14 cellular contexts compared by ENCODE assay signal in the genomic region with DNA sequence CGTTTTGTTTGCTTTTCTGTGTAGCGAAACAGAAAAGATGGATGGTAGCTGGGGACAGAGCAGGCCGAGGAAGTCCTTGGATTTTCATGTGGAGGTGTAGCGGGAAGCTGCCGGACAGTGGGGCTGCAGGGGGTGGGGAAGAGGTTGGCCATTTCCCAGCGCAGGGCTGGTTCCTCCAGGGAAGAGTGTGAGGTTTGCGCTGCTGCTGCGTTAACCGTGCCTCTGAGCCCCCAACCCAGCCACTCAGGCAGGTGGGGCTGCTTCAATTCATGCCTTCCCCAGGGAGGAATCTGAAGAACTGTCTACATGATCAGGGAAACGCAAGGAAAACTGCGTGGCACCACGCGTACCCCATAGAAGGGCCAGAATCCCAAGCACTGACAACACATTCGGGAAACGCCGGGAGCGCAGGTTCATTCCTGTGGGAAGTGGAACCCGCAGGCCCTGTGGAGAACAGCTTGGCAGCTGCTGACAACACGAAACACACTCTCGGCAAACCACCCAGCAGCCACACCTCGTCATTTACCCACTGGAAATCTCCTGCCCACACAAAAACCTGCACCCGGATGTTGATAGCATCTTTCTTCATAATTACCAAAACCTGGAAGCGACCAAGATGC. TPM values are rescaled to one million over a fixed set of nuclear protein-coding genes. Genes with fewer than 3 reads are reported as not detected.
DNase-seq lines count a peak whose midpoint lies in the region; ATAC-seq and TF ChIP-seq lines count a peak whose summit lies in the region.
"Had no signal": no experiment of that assay in that cellular context is flagged by ENCODE, and none has a peak within 500 bp of the region (broad histone marks: within the 10 kb centered on the region; RNA-seq: fewer than 3 reads in every experiment).

No MANE protein-coding gene starts in this region.

- no peak overlapping the region for H3K27ac ChIP-seq in left ventricle myocardium inferior (replicated peaks)
- H3K27ac ChIP-seq: left lung, parathyroid adenoma had no signal

- peak overlapping the region; percentile 23 to 48 for H3K27ac Mint-ChIP-seq in T-cell
- H3K27ac Mint-ChIP-seq in immature natural killer cell = peak overlapping the region in 4 of 6 donors; percentile 21 to 87 (median 44)
- H3K27ac Mint-ChIP-seq in stimulated activated effector memory CD8-positive, alpha-beta T cell treated with anti-CD3 and anti-CD28 coated beads, Interleukin-12 subunit alpha, Interleukin-12 subunit beta, amount 100 ng/mL, for 72 hours = peak overlapping the region; percentile 89

- H3K4me1 ChIP-seq in left ventricle myocardium inferior = peaks cover 31% of the 10 kb centered on the region
- H3K4me1 ChIP-seq: parathyroid adenoma had no signal

- CTCF ChIA-PET in T-cell (lab: Charles Lee) = no interaction called here

- H3K4me1 Mint-ChIP-seq in T-cell (peaks cover 10 to 38% (median 36%) of the 10 kb centered on the region in 3 donors), immature natural killer cell (peaks cover 22 to 69% of the 10 kb centered on the region in 2 donors)
- H3K4me1 Mint-ChIP-seq in stimulated activated effector memory CD8-positive, alpha-beta T cell treated with anti-CD3 and anti-CD28 coated beads, Interleukin-12 subunit alpha, Interleukin-12 subunit beta, amount 100 ng/mL, for 72 hours = peaks cover 60% of the 10 kb centered on the region

- H3K36me3 Mint-ChIP-seq in T-cell = peaks cover 52% of the 10 kb centered on the region
- H3K36me3 Mint-ChIP-seq in immature natural killer cell = peaks cover 12 to 14% (median 12%) of the 10 kb centered on the region in 3 donors
- peaks cover 83% of the 10 kb centered on the region for H3K36me3 Mint-ChIP-seq in stimulated activated effector memory CD8-positive, alpha-beta T cell treated with anti-CD3 and anti-CD28 coated beads, Interleukin-12 subunit alpha, Interleukin-12 subunit beta, amount 100 ng/mL, for 72 hours

- no peak for ATAC-seq in left cardiac atrium
- ATAC-seq in T-cell (replicated peaks in 1 of 4) = no peak
- ATAC-seq in stimulated activated effector memory CD8-positive, alpha-beta T cell treated with anti-CD3 and anti-CD28 coated beads, Interleukin-12 subunit alpha, Interleukin-12 subunit beta, amount 100 ng/mL, for 72 hours = peak; percentile 27
- no peak for ATAC-seq in GM19328 (IDR thresholded peaks at IDR 0.05; ENCODE audit: unreplicated experiment)
- ATAC-seq: Panc1 had no signal

- H3K9me3 Mint-ChIP-seq in T-cell (no peaks in the 10 kb centered on the region), immature natural killer cell (no peaks in the 10 kb centered on the region)
- no peaks in the 10 kb centered on the region for H3K9me3 Mint-ChIP-seq in stimulated activated effector memory CD8-positive, alpha-beta T cell treated with anti-CD3 and anti-CD28 coated beads, Interleukin-12 subunit alpha, Interleukin-12 subunit beta, amount 100 ng/mL, for 72 hours

- no peak for TF ChIP-seq CTCF in left ventricle myocardium inferior (IDR thresholded peaks at IDR 0.05; ENCODE audit: borderline replicate concordance)

- intact Hi-C loops in left cardiac atrium (cut with DNase I) = loop anchor here in 1 of 2 donors (10.0 kb wide), 1 partner anchor 48 kb away; no protein-coding TSS in a partner anchor
- intact Hi-C loops in left ventricle myocardium inferior (cut with micrococcal nuclease) = no loop called here

- no peak overlapping the region for H3K4me3 ChIP-seq in left ventricle myocardium inferior
- H3K4me3 ChIP-seq: left lung had no signal

- POLR2A ChIA-PET in T-cell (lab: Charles Lee) = interaction anchor here in 1 of 2 donors (0.5 kb wide), 1 partner anchor 96 kb away, joined by 6 read pairs; no protein-coding TSS in a partner anchor

- H3K4me3 Mint-ChIP-seq in T-cell (no peak overlapping the region), immature natural killer cell (peak overlapping the region in 1 of 5 donors; percentile 21)
- H3K4me3 Mint-ChIP-seq in stimulated activated effector memory CD8-positive, alpha-beta T cell treated with anti-CD3 and anti-CD28 coated beads, Interleukin-12 subunit alpha, Interleukin-12 subunit beta, amount 100 ng/mL, for 72 hours = peak overlapping the region; percentile 28

- peaks cover 76% of the 10 kb centered on the region for H3K36me3 ChIP-seq in left ventricle myocardium inferior

- H3K27me3 Mint-ChIP-seq in T-cell (no peaks in the 10 kb centered on the region), immature natural killer cell (ENCODE audit: low read depth in 3 of 3) (peaks cover 0 to 5% (median 4%) of the 10 kb centered on the region in 3 donors)

- peak; percentile 12 for DNase-seq in left cardiac atrium
- no peak for DNase-seq in left ventricle myocardium inferior
- no peak for DNase-seq in T-cell
- DNase-seq in immature natural killer cell = no peak
- no peak for DNase-seq in stimulated activated effector memory CD8-positive, alpha-beta T cell treated with anti-CD3 and anti-CD28 coated beads, Interleukin-12 subunit alpha, Interleukin-12 subunit beta, amount 100 ng/mL, for 72 hours (ENCODE audit: low spot score in 2 of 2)
- DNase-seq in NCI-H1092 (lab: John Stamatoyannopoulos, UW) = no peak
- DNase-seq in GOT3 (lab: John Stamatoyannopoulos, UW) = no peak
- DNase-seq: activated gamma-delta T cell; NCI-H1436; stimulated activated CD4-positive, alpha-beta T cell treated with anti-CD3 and anti-CD28 coated beads, Interleukin-4, amount 100 ng/mL, for 1 hour had no signal

- no peaks in the 10 kb centered on the region for H3K9me3 ChIP-seq in left ventricle myocardium inferior (replicated peaks)
- H3K9me3 ChIP-seq: left lung had no signal

- H3K27me3 ChIP-seq in left ventricle myocardium inferior (ENCODE audit: low read depth) = no peaks in the 10 kb centered on the region
- H3K27me3 ChIP-seq: left lung had no signal

RNA-seq across cellular contexts. Expression of gene PCGF3, which starts 57.7 kb away (rescaled TPM):
- total RNA-seq in left cardiac atrium (10 to 100 TPM; 21.4 to 26.6 TPM), left ventricle myocardium inferior (21.5 TPM), T-cell (10 to 100 TPM; 47.0 to 76.9 (median 51.1) TPM)
- polyA plus RNA-seq in immature natural killer cell = 1 to 10 TPM; 6.5 to 7.5 (median 6.6) TPM

Comparison
In these comparisons a context has a peak if more than half of its experiments do, and no peak if none do; other contexts are left out.
1. H3K27ac Mint-ChIP-seq: peak in every context shown above with its lines; median percentile 89 in stimulated activated effector memory CD8-positive, alpha-beta T cell treated with anti-CD3 and anti-CD28 coated beads, Interleukin-12 subunit alpha, Interleukin-12 subunit beta, amount 100 ng/mL, for 72 hours; 44 in immature natural killer cell; 36 in T-cell.